In the genomic region with DNA sequence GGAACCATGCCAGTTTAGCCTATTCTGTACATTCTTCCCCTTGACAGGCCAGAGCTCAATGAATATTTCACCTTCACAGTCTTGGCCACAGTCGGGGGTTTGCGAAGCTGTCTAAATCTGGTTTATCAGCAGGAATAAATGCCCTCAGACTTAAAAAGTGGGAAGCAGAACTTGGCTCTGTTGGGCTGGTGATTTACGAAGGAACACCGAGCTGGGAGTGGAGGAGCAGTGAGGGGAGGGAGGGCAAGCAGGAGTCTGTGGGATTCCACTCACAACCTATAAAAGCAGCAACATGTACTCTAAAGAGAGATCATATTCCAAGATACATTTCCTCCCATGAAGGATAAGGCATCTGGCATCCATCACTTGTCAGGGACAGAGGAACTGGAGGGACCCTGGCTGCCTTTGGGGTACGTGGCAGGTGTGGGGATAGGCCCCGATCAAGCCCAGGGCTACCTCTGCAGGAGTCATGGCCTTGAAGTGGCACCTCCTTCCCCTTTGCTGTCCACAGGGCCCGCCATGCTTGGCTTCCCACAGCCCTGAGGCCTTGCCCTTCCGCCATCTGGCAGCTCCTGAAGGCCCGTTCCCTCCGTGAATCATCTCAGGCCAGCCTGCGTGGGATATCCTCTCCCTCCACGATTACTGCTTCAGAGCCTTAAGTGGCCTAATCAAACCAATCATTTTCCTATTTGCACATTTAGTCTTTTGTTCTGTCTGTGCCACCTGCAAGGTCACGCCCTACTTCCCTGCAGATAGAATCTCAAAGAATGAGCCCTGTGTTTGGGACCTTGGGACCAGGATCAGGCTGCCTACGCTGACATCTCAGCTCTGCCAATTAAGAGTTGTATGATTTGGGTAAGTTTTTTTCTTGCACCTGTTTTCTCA, we compare ENCODE assay signal across 1 cellular context.
A peak's percentile ranks its signal among the peaks of the same experiment; 100 is the strongest.
TF ChIP-seq lines count a peak whose summit lies in the region.

No MANE protein-coding gene starts in this region.

TF ChIP-seq in SK-N-SH, 30 proteins besides CTCF, POLR2A, EP300 and RAD21 (continued from another document):
- TF ChIP-seq POLR2AphosphoS5 (IDR thresholded peaks at IDR 0.05; ENCODE audit: low read depth, low read length), result no peak
- no peak for TF ChIP-seq NFIC (IDR thresholded peaks at IDR 0.05; ENCODE audit: borderline replicate concordance)
- 0 out of 2 replicates have a peak, but pooled peaks have one; percentile 24 for TF ChIP-seq GATA2 (CRISPR knock-in tag; IDR thresholded peaks at IDR 0.05)
- peak; percentile 61 for TF ChIP-seq TCF12 (IDR thresholded peaks at IDR 0.05)
